Comparison of ENCODE assay signal across 21 cellular contexts in the genomic region with DNA sequence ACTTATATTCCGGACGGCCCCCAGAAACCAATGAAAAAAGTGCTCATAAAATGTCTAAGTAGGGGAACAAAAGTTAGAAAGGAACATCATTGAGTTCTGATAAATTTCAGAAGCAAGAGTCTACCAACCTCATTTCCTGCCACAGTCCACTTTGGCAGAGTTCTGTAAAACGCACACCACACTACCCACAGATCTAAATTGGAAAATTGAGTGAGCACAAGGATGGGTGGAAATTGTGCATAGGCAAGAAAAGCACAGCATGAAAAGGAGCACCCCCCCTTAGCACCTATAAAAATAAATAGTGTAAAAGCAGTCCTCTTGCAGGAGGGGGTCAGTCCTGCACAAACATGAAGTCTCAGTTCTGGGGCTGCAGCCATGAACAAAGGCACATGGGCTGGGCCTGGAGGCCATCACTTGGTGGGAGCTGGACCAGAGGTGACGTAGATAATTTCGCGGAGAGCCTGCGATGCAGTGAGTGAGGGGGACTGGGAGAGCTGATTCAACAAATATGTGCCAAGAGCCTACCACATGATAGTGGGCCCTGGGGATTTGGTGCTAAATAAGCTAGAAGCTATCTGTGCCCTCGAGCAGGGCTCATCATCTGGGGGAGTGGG.
DNase-seq lines count a peak whose midpoint lies in the region; ATAC-seq lines count a peak whose summit lies in the region.
"Had no signal": no experiment of that assay in that cellular context is flagged by ENCODE, and none has a peak within 500 bp of the region (broad histone marks: within the 10 kb centered on the region; RNA-seq: fewer than 3 reads in every experiment).

No MANE protein-coding gene starts in this region.

- ATAC-seq in central memory CD8-positive, alpha-beta T cell (replicated peaks; ENCODE audit: extremely low read depth, poor library complexity, severe bottlenecking): peak; percentile 43
- peak; percentile 78 for ATAC-seq in stimulated activated naive CD8-positive, alpha-beta T cell treated with anti-CD3 and anti-CD28 coated beads, Interleukin-15, amount 100 ng/mL, for 72 hours
- no peak for ATAC-seq in HG03460 (IDR thresholded peaks at IDR 0.05; ENCODE audit: unreplicated experiment)
- ATAC-seq: Right ventricle myocardium inferior had no signal

- peak overlapping the region; percentile 15 for H3K4me3 Mint-ChIP-seq in activated naive CD4-positive, alpha-beta T cell treated with anti-CD3 and anti-CD28 coated beads, Interleukin-2, amount 50 U/mL, for 24 hours
- peak overlapping the region; percentile 30 for H3K4me3 Mint-ChIP-seq in T-helper 1 cell treated with Interleukin-12 subunit alpha and Interleukin-12 subunit beta and Interleukin-4 antibody, amounts not matched to agents 30 μg/mL and 1 μg/mL, for 36 hours
- H3K4me3 Mint-ChIP-seq in central memory CD8-positive, alpha-beta T cell: peak overlapping the region; percentile 48
- H3K4me3 Mint-ChIP-seq in stimulated activated naive CD8-positive, alpha-beta T cell treated with anti-CD3 and anti-CD28 coated beads, Interleukin-15, amount 100 ng/mL, for 72 hours: peak overlapping the region; percentile 37 to 56

- DNase-seq in activated naive CD4-positive, alpha-beta T cell treated with Interleukin-2 at 50 U/mL for 16 hours: no peak
- no peak for DNase-seq in central memory CD8-positive, alpha-beta T cell (ENCODE audit: low spot score in 2 of 2)
- DNase-seq in stimulated activated naive CD8-positive, alpha-beta T cell treated with anti-CD3 and anti-CD28 coated beads, Interleukin-15, amount 100 ng/mL, for 72 hours: peak in 1 of 2 donors; percentile 34
- DNase-seq in caudate nucleus (lab: John Stamatoyannopoulos, UW) (no peak), NCI-H82 treated with DMSO at 0.1 percent for 48 hours (lab: John Stamatoyannopoulos, UW; ENCODE audit: unreplicated experiment) (no peak)
- DNase-seq: activated gamma-delta T cell, COR-L47, GM23248, head of caudate nucleus, NCI-H1092, NCI-H526, occipital lobe, retina, SW 1271, thyroid gland had no signal

- H3K9me3 Mint-ChIP-seq in activated naive CD4-positive, alpha-beta T cell treated with anti-CD3 and anti-CD28 coated beads, Interleukin-2, amount 50 U/mL, for 24 hours: no peaks in the 10 kb centered on the region
- H3K9me3 Mint-ChIP-seq in T-helper 1 cell treated with Interleukin-12 subunit alpha and Interleukin-12 subunit beta and Interleukin-4 antibody, amounts not matched to agents 30 μg/mL and 1 μg/mL, for 36 hours: no peaks in the 10 kb centered on the region
- H3K9me3 Mint-ChIP-seq in central memory CD8-positive, alpha-beta T cell: no peaks in the 10 kb centered on the region
- H3K9me3 Mint-ChIP-seq in stimulated activated naive CD8-positive, alpha-beta T cell treated with anti-CD3 and anti-CD28 coated beads, Interleukin-15, amount 100 ng/mL, for 72 hours: no peaks in the 10 kb centered on the region

- no peaks in the 10 kb centered on the region for H3K27me3 Mint-ChIP-seq in activated naive CD4-positive, alpha-beta T cell treated with anti-CD3 and anti-CD28 coated beads, Interleukin-2, amount 50 U/mL, for 24 hours
- peaks cover 49% of the 10 kb centered on the region for H3K27me3 Mint-ChIP-seq in T-helper 1 cell treated with Interleukin-12 subunit alpha and Interleukin-12 subunit beta and Interleukin-4 antibody, amounts not matched to agents 30 μg/mL and 1 μg/mL, for 36 hours (ENCODE audit: low read depth)
- H3K27me3 Mint-ChIP-seq in central memory CD8-positive, alpha-beta T cell: no peaks in the 10 kb centered on the region
- H3K27me3 Mint-ChIP-seq in stimulated activated naive CD8-positive, alpha-beta T cell treated with anti-CD3 and anti-CD28 coated beads, Interleukin-15, amount 100 ng/mL, for 72 hours: no peaks in the 10 kb centered on the region

- H3K4me1 Mint-ChIP-seq in activated naive CD4-positive, alpha-beta T cell treated with anti-CD3 and anti-CD28 coated beads, Interleukin-2, amount 50 U/mL, for 24 hours: peaks cover 15% of the 10 kb centered on the region
- H3K4me1 Mint-ChIP-seq in T-helper 1 cell treated with Interleukin-12 subunit alpha and Interleukin-12 subunit beta and Interleukin-4 antibody, amounts not matched to agents 30 μg/mL and 1 μg/mL, for 36 hours (ENCODE audit: low read depth): peaks cover 21% of the 10 kb centered on the region
- peaks cover 38% of the 10 kb centered on the region for H3K4me1 Mint-ChIP-seq in central memory CD8-positive, alpha-beta T cell
- peaks cover 59% of the 10 kb centered on the region for H3K4me1 Mint-ChIP-seq in stimulated activated naive CD8-positive, alpha-beta T cell treated with anti-CD3 and anti-CD28 coated beads, Interleukin-15, amount 100 ng/mL, for 72 hours

- H3K36me3 Mint-ChIP-seq in activated naive CD4-positive, alpha-beta T cell treated with anti-CD3 and anti-CD28 coated beads, Interleukin-2, amount 50 U/mL, for 24 hours: no peaks in the 10 kb centered on the region
- H3K36me3 Mint-ChIP-seq in T-helper 1 cell treated with Interleukin-12 subunit alpha and Interleukin-12 subunit beta and Interleukin-4 antibody, amounts not matched to agents 30 μg/mL and 1 μg/mL, for 36 hours (ENCODE audit: low read depth): peaks cover 3% of the 10 kb centered on the region
- H3K36me3 Mint-ChIP-seq in central memory CD8-positive, alpha-beta T cell (ENCODE audit: insufficient read depth): no peaks in the 10 kb centered on the region

- no peak overlapping the region for H3K27ac ChIP-seq in caudate nucleus (ENCODE audit: low read depth, low read length)
- H3K27ac ChIP-seq: coronary artery, GM23248, KMS-11, thyroid gland had no signal

- H3K27ac Mint-ChIP-seq in activated naive CD4-positive, alpha-beta T cell treated with anti-CD3 and anti-CD28 coated beads, Interleukin-2, amount 50 U/mL, for 24 hours: peak overlapping the region; percentile 13
- H3K27ac Mint-ChIP-seq in T-helper 1 cell treated with Interleukin-12 subunit alpha and Interleukin-12 subunit beta and Interleukin-4 antibody, amounts not matched to agents 30 μg/mL and 1 μg/mL, for 36 hours: peak overlapping the region; percentile 43
- H3K27ac Mint-ChIP-seq in central memory CD8-positive, alpha-beta T cell (ENCODE audit: low read depth): peak overlapping the region; percentile 56
- H3K27ac Mint-ChIP-seq in stimulated activated naive CD8-positive, alpha-beta T cell treated with anti-CD3 and anti-CD28 coated beads, Interleukin-15, amount 100 ng/mL, for 72 hours: no peak overlapping the region

Comparison
In these comparisons a context has a peak if more than half of its experiments do, and no peak if none do; other contexts are left out.
1. H3K27ac Mint-ChIP-seq: peak in activated naive CD4-positive, alpha-beta T cell treated with anti-CD3 and anti-CD28 coated beads, Interleukin-2, amount 50 U/mL, for 24 hours (single experiment), T-helper 1 cell treated with Interleukin-12 subunit alpha and Interleukin-12 subunit beta and Interleukin-4 antibody, amounts not matched to agents 30 μg/mL and 1 μg/mL, for 36 hours (single experiment) and central memory CD8-positive, alpha-beta T cell (single experiment); none in stimulated activated naive CD8-positive, alpha-beta T cell treated with anti-CD3 and anti-CD28 coated beads, Interleukin-15, amount 100 ng/mL, for 72 hours (0 of 2).
2. Peak in every context shown above with its lines, with median percentiles within 50 percentile points of each other: H3K4me3 Mint-ChIP-seq.